1 cellular context compared by ENCODE assay signal in the genomic region with DNA sequence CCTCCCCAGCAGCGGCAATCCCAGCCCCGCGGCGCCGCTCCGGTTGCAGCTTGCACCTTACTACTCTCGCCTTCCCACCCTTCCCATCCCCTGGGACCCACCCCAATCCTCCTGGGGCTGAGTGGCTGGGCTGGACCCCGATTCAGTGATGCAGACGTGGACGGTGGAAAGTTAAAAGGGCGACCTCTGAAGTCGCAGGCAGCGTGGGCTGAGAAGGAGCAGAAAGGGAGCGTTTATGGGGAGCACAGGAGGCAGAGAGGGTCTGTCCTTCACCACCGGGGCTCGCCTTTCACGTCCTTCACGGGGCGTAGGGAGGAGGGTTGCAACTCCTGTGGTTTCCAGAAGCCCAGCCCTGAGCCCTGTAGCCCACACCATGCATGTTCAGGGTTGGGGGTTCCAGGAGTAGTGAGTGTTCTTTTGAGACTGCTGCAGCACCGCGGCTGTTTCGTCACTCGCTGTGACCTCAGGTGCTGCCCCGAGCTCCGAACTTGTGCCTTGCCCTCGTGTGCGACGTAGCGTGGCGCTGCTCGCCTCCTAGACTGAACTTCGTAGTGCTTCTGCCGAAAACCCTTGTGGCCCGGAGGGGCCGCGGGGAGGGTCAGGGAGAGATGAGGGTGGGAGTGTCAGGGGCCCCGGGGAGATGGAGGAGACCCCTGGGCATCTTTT.
TF ChIP-seq lines count a peak whose summit lies in the region.

No MANE protein-coding gene starts in this region.

TF ChIP-seq in HepG2, 621 proteins besides CTCF, POLR2A, EP300 and RAD21:
- TF ChIP-seq, protein P1, sequence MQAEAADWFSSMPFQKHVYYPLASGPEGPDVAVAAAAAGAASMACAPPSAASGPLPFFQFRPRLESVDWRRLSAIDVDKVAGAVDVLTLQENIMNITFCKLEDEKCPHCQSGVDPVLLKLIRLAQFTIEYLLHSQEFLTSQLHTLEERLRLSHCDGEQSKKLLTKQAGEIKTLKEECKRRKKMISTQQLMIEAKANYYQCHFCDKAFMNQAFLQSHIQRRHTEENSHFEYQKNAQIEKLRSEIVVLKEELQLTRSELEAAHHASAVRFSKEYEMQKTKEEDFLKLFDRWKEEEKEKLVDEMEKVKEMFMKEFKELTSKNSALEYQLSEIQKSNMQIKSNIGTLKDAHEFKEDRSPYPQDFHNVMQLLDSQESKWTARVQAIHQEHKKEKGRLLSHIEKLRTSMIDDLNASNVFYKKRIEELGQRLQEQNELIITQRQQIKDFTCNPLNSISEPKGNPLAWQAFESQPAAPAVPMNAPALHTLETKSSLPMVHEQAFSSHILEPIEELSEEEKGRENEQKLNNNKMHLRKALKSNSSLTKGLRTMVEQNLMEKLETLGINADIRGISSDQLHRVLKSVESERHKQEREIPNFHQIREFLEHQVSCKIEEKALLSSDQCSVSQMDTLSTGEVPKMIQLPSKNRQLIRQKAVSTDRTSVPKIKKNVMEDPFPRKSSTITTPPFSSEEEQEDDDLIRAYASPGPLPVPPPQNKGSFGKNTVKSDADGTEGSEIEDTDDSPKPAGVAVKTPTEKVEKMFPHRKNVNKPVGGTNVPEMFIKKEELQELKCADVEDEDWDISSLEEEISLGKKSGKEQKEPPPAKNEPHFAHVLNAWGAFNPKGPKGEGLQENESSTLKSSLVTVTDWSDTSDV (CRISPR knock-in tag; IDR thresholded peaks at IDR 0.05) = no peak
- TF ChIP-seq, protein P2, sequence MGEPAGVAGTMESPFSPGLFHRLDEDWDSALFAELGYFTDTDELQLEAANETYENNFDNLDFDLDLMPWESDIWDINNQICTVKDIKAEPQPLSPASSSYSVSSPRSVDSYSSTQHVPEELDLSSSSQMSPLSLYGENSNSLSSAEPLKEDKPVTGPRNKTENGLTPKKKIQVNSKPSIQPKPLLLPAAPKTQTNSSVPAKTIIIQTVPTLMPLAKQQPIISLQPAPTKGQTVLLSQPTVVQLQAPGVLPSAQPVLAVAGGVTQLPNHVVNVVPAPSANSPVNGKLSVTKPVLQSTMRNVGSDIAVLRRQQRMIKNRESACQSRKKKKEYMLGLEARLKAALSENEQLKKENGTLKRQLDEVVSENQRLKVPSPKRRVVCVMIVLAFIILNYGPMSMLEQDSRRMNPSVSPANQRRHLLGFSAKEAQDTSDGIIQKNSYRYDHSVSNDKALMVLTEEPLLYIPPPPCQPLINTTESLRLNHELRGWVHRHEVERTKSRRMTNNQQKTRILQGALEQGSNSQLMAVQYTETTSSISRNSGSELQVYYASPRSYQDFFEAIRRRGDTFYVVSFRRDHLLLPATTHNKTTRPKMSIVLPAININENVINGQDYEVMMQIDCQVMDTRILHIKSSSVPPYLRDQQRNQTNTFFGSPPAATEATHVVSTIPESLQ (CRISPR knock-in tag; conservative IDR thresholded peaks at IDR 0.05) = no peak
- TF ChIP-seq GABPB1 (CRISPR knock-in tag; IDR thresholded peaks at IDR 0.05) = no peak
- TF ChIP-seq, protein P3, sequence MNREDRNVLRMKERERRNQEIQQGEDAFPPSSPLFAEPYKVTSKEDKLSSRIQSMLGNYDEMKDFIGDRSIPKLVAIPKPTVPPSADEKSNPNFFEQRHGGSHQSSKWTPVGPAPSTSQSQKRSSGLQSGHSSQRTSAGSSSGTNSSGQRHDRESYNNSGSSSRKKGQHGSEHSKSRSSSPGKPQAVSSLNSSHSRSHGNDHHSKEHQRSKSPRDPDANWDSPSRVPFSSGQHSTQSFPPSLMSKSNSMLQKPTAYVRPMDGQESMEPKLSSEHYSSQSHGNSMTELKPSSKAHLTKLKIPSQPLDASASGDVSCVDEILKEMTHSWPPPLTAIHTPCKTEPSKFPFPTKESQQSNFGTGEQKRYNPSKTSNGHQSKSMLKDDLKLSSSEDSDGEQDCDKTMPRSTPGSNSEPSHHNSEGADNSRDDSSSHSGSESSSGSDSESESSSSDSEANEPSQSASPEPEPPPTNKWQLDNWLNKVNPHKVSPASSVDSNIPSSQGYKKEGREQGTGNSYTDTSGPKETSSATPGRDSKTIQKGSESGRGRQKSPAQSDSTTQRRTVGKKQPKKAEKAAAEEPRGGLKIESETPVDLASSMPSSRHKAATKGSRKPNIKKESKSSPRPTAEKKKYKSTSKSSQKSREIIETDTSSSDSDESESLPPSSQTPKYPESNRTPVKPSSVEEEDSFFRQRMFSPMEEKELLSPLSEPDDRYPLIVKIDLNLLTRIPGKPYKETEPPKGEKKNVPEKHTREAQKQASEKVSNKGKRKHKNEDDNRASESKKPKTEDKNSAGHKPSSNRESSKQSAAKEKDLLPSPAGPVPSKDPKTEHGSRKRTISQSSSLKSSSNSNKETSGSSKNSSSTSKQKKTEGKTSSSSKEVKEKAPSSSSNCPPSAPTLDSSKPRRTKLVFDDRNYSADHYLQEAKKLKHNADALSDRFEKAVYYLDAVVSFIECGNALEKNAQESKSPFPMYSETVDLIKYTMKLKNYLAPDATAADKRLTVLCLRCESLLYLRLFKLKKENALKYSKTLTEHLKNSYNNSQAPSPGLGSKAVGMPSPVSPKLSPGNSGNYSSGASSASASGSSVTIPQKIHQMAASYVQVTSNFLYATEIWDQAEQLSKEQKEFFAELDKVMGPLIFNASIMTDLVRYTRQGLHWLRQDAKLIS (CRISPR knock-in tag; IDR thresholded peaks at IDR 0.05) = no peak
- TF ChIP-seq RNF2 (conservative IDR thresholded peaks at IDR 0.05; ENCODE audit: low read depth) = no peak
- no peak for TF ChIP-seq EED (CRISPR knock-in tag; IDR thresholded peaks at IDR 0.05)
- TF ChIP-seq ZIK1 (CRISPR knock-in tag; IDR thresholded peaks at IDR 0.05; ENCODE audit: borderline replicate concordance, low read depth) = no peak
- no peak for TF ChIP-seq MAFG (CRISPR knock-in tag; IDR thresholded peaks at IDR 0.05)
- TF ChIP-seq ZNF543 (CRISPR knock-in tag; IDR thresholded peaks at IDR 0.05) = no peak
- TF ChIP-seq ZNF615 (CRISPR knock-in tag; IDR thresholded peaks at IDR 0.05; ENCODE audit: borderline replicate concordance) = no peak
- TF ChIP-seq FOXO1 (CRISPR knock-in tag; IDR thresholded peaks at IDR 0.05) = no peak
- TF ChIP-seq, protein P4, sequence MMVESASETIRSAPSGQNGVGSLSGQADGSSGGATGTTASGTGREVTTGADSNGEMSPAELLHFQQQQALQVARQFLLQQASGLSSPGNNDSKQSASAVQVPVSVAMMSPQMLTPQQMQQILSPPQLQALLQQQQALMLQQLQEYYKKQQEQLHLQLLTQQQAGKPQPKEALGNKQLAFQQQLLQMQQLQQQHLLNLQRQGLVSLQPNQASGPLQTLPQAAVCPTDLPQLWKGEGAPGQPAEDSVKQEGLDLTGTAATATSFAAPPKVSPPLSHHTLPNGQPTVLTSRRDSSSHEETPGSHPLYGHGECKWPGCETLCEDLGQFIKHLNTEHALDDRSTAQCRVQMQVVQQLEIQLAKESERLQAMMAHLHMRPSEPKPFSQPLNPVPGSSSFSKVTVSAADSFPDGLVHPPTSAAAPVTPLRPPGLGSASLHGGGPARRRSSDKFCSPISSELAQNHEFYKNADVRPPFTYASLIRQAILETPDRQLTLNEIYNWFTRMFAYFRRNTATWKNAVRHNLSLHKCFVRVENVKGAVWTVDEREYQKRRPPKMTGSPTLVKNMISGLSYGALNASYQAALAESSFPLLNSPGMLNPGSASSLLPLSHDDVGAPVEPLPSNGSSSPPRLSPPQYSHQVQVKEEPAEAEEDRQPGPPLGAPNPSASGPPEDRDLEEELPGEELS (CRISPR knock-in tag; IDR thresholded peaks at IDR 0.05) = no peak
